ENCODE assay signal across 2 cellular contexts in genomic region chr13:102028846-102029245, GRCh38.
TF ChIP-seq lines count a peak whose summit lies in the region.

No MANE protein-coding gene starts in this region.

TF ChIP-seq in SK-N-SH, 30 proteins besides CTCF, POLR2A, EP300 and RAD21 (continued from another document):
- TF ChIP-seq, protein P1, sequence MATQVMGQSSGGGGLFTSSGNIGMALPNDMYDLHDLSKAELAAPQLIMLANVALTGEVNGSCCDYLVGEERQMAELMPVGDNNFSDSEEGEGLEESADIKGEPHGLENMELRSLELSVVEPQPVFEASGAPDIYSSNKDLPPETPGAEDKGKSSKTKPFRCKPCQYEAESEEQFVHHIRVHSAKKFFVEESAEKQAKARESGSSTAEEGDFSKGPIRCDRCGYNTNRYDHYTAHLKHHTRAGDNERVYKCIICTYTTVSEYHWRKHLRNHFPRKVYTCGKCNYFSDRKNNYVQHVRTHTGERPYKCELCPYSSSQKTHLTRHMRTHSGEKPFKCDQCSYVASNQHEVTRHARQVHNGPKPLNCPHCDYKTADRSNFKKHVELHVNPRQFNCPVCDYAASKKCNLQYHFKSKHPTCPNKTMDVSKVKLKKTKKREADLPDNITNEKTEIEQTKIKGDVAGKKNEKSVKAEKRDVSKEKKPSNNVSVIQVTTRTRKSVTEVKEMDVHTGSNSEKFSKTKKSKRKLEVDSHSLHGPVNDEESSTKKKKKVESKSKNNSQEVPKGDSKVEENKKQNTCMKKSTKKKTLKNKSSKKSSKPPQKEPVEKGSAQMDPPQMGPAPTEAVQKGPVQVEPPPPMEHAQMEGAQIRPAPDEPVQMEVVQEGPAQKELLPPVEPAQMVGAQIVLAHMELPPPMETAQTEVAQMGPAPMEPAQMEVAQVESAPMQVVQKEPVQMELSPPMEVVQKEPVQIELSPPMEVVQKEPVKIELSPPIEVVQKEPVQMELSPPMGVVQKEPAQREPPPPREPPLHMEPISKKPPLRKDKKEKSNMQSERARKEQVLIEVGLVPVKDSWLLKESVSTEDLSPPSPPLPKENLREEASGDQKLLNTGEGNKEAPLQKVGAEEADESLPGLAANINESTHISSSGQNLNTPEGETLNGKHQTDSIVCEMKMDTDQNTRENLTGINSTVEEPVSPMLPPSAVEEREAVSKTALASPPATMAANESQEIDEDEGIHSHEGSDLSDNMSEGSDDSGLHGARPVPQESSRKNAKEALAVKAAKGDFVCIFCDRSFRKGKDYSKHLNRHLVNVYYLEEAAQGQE (IDR thresholded peaks at IDR 0.05; ENCODE audit: low read depth, low read length) = no peak

TF ChIP-seq in SK-N-SH treated with all-trans-retinoic acid at 6 μM for 48 hours, 23 proteins besides CTCF, POLR2A, EP300 and RAD21 (continued from another document):
- TF ChIP-seq ZNF565 (CRISPR knock-in tag; conservative IDR thresholded peaks at IDR 0.05; ENCODE audit: low read depth) = no peak
